ENCODE assay signal across 16 cellular contexts in genomic region chr10:86518781-86519180, GRCh38. TPM values are rescaled to one million over a fixed set of nuclear protein-coding genes. Genes with fewer than 3 reads are reported as not detected.
DNase-seq lines count a peak whose midpoint lies in the region; ATAC-seq and TF ChIP-seq lines count a peak whose summit lies in the region.
"Had no signal": no experiment of that assay in that cellular context is flagged by ENCODE, and none has a peak within 500 bp of the region (broad histone marks: within the 10 kb centered on the region; RNA-seq: fewer than 3 reads in every experiment).

No MANE protein-coding gene starts in this region.

- no peaks in the 10 kb centered on the region for H3K27me3 Mint-ChIP-seq in activated T-cell treated with anti-CD3 and anti-CD28 coated beads, Interleukin-2, amount 50 U/mL, for 4 hours (ENCODE audit: low read depth)
- no peaks in the 10 kb centered on the region for H3K27me3 Mint-ChIP-seq in chondrocyte (ENCODE audit: low read depth)

- H3K4me1 ChIP-seq in OCI-LY1 (ENCODE audit: insufficient read depth, low read length, severe bottlenecking) (peaks cover 65% of the 10 kb centered on the region), skeletal muscle satellite cell (ENCODE audit: control insufficient read depth, insufficient read depth, low read length) (peaks cover 28% of the 10 kb centered on the region)

- no peaks in the 10 kb centered on the region for H3K9me2 ChIP-seq in OCI-LY1 (ENCODE audit: low read depth, low read length)

- no peaks in the 10 kb centered on the region for H3F3A ChIP-seq in OCI-LY1 (ENCODE audit: insufficient read depth, low read length)

- no peak for ATAC-seq in activated T-cell treated with anti-CD3 and anti-CD28 coated beads, Interleukin-2, amount 50 U/mL, for 4 hours
- ATAC-seq in HG02642 (IDR thresholded peaks at IDR 0.05; ENCODE audit: poor library complexity, unreplicated experiment), result no peak
- ATAC-seq: foreskin keratinocyte had no signal

- no peak overlapping the region for H3K27ac ChIP-seq in OCI-LY1 (ENCODE audit: low read depth, low read length, poor library complexity, severe bottlenecking)
- H3K27ac ChIP-seq: brain microvascular endothelial cell, foreskin keratinocyte had no signal

- H3K79me2 ChIP-seq in OCI-LY1 (ENCODE audit: insufficient read depth, low read length), result peaks cover 70% of the 10 kb centered on the region

- TF ChIP-seq CTCF in OCI-LY1 (IDR thresholded peaks at IDR 0.05; ENCODE audit: low read length) (no peak), chondrocyte (IDR thresholded peaks at IDR 0.05) (no peak)

- H3K9ac ChIP-seq in OCI-LY1 (ENCODE audit: low read length), result peak overlapping the region; percentile 84; the same call in 1 of the 2 replicates
- H3K9ac ChIP-seq in skeletal muscle satellite cell (ENCODE audit: low read depth, low read length), result peak overlapping the region; percentile 7

- H3K36me3 ChIP-seq in OCI-LY1 (ENCODE audit: insufficient read depth, low read length) (peaks cover 53% of the 10 kb centered on the region), skeletal muscle satellite cell (ENCODE audit: insufficient read depth, low read length) (peaks cover 23% of the 10 kb centered on the region)

- H3K27ac Mint-ChIP-seq in chondrocyte (ENCODE audit: unreplicated experiment), result no peak overlapping the region

- no peak for DNase-seq in activated T-cell treated with anti-CD3 and anti-CD28 coated beads, Interleukin-2, amount 50 U/mL, for 4 hours
- no peak for DNase-seq in activated T-cell treated with anti-CD3 and anti-CD28 coated beads for 4 hours
- no peak for DNase-seq in chondrocyte (ENCODE audit: low spot score)
- DNase-seq in SHP77 treated with DMSO at 0.1 percent for 48 hours (lab: John Stamatoyannopoulos, UW), result no peak
- DNase-seq in GF-D8 (lab: John Stamatoyannopoulos, UW), result no peak
- DNase-seq: brain microvascular endothelial cell; DMS79; effector CD8-positive, alpha-beta T cell; foreskin keratinocyte; NCI-H2081 treated with DMSO at 0.1 percent for 48 hours; NCI-H748 treated with DMSO at 0.1 percent for 48 hours; SHP77; stimulated activated CD4-positive, alpha-beta T cell treated with anti-CD3 and anti-CD28 coated beads, Interleukin-1b, Interleukin-23, amount 100 ng/mL, for 48 hours had no signal

- no peaks in the 10 kb centered on the region for H3K9me3 Mint-ChIP-seq in activated T-cell treated with anti-CD3 and anti-CD28 coated beads, Interleukin-2, amount 50 U/mL, for 4 hours
- H3K9me3 Mint-ChIP-seq in chondrocyte (ENCODE audit: low read depth), result no peaks in the 10 kb centered on the region

- H3K4me1 Mint-ChIP-seq in activated T-cell treated with anti-CD3 and anti-CD28 coated beads, Interleukin-2, amount 50 U/mL, for 4 hours (ENCODE audit: low read depth), result peaks cover 76% of the 10 kb centered on the region
- H3K4me1 Mint-ChIP-seq in chondrocyte (ENCODE audit: low read depth), result peaks cover 66% of the 10 kb centered on the region

- H4K20me1 ChIP-seq in OCI-LY1 (ENCODE audit: insufficient read depth, low read length), result no peaks in the 10 kb centered on the region

- H3K9me3 ChIP-seq in OCI-LY1 (ENCODE audit: low read length), result no peaks in the 10 kb centered on the region
- H3K9me3 ChIP-seq in skeletal muscle satellite cell (replicated peaks; ENCODE audit: low read length), result no peaks in the 10 kb centered on the region

- H3K4me2 ChIP-seq in OCI-LY1 (ENCODE audit: low read length) (peak overlapping the region; percentile 99), skeletal muscle satellite cell (ENCODE audit: low read length) (peak overlapping the region; percentile 81)

- H3K27me3 ChIP-seq in OCI-LY1 (ENCODE audit: insufficient read depth, low read length) (no peaks in the 10 kb centered on the region), skeletal muscle satellite cell (ENCODE audit: control insufficient read depth, insufficient read depth, low read length) (no peaks in the 10 kb centered on the region)
- H3K27me3 ChIP-seq: brain microvascular endothelial cell, foreskin keratinocyte had no signal

- H2AFZ ChIP-seq in OCI-LY1 (ENCODE audit: low read length), result no peak overlapping the region

- peaks cover 38% of the 10 kb centered on the region for H3K36me3 Mint-ChIP-seq in activated T-cell treated with anti-CD3 and anti-CD28 coated beads, Interleukin-2, amount 50 U/mL, for 4 hours (ENCODE audit: insufficient read depth)
- peaks cover 25% of the 10 kb centered on the region for H3K36me3 Mint-ChIP-seq in chondrocyte (ENCODE audit: low read depth)

- H3K4me3 Mint-ChIP-seq in activated T-cell treated with anti-CD3 and anti-CD28 coated beads, Interleukin-2, amount 50 U/mL, for 4 hours, result peak overlapping the region; percentile 81
- H3K4me3 Mint-ChIP-seq in chondrocyte (ENCODE audit: unreplicated experiment), result peak overlapping the region; percentile 29

- H3K4me3 ChIP-seq in OCI-LY1 (ENCODE audit: low read depth, low read length, poor library complexity, severe bottlenecking) (peak overlapping the region; percentile 77), skeletal muscle satellite cell (ENCODE audit: low read length) (peak overlapping the region; percentile 93)

RNA-seq across cellular contexts. Expression of gene WAPL, which starts 2.8 kb away (rescaled TPM):
- 10 to 100 TPM; 38.7 to 42.9 (median 42.4) TPM for total RNA-seq in activated T-cell treated with anti-CD3 and anti-CD28 coated beads, Interleukin-2, amount 50 U/mL, for 4 hours
- total RNA-seq in chondrocyte, result 28.6 to 34.3 TPM (median 29.1 TPM) in 3 replicates
- 27.7 and 42.3 TPM in 2 replicates for total RNA-seq in skeletal muscle satellite cell (2012; rRNA removed)
